29 cellular contexts compared by ENCODE assay signal in the genomic region with DNA sequence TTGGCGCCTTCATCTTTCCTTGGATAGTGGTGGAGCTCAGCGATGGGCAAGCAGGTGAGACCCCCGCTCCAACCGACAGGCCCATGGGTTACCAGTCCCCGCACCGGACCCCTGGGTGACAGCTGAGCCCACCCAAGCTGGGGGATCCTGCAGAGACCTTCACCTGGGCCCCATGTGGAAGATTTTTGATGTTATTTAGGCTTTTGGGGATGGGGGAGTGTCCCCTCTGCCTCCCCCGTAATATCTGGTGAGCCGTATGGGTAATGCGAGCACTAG. TPM values are rescaled to one million over a fixed set of nuclear protein-coding genes. Genes with fewer than 3 reads are reported as not detected.
"Had no signal": no experiment of that assay in that cellular context is flagged by ENCODE, and none has a peak within 500 bp of the region (broad histone marks: within the 10 kb centered on the region; RNA-seq: fewer than 3 reads in every experiment).

No MANE protein-coding gene starts in this region.

- H3K4me1 Mint-ChIP-seq: mesothelial cell of epicardium, neural crest cell had no signal

- H3K4me1 ChIP-seq: gastrocnemius medialis, prostate gland, testis, tibial artery had no signal

- H3K36me3 Mint-ChIP-seq: memory B cell; mesothelial cell of epicardium; naive B cell; natural killer cell treated with Interleukin-12 subunit alpha and Interleukin-12 subunit beta and Interleukin-15 and Interleukin-18, amount 100 ng/mL, for 72 hours; type B pancreatic cell had no signal

- H3K27ac ChIP-seq: dorsolateral prefrontal cortex, epithelial cell of prostate, gastrocnemius medialis, prostate gland, testis, tibial artery had no signal

- DNase-seq: cortex of kidney; dorsolateral prefrontal cortex; effector CD4-positive, alpha-beta T cell; foreskin fibroblast; gastrocnemius medialis; mucosa of descending colon; naive B cell; nucleus accumbens; right cardiac atrium; stimulated activated CD4-positive, alpha-beta T cell treated with anti-CD3 and anti-CD28 coated beads, Interleukin-15, amount 100 ng/mL, for 24 hours; stimulated activated CD4-positive, alpha-beta T cell treated with anti-CD3 and anti-CD28 coated beads, Interleukin-2, amount 100 ng/mL, for 48 hours; stimulated activated naive CD4-positive, alpha-beta T cell treated with Interleukin-2 at 50 U/mL for 16 hours; substantia nigra; testis had no signal

- H3K9me3 Mint-ChIP-seq: memory B cell; naive B cell; natural killer cell treated with Interleukin-12 subunit alpha and Interleukin-12 subunit beta and Interleukin-15 and Interleukin-18, amount 100 ng/mL, for 72 hours had no signal

- H3K9me3 ChIP-seq: gastrocnemius medialis, mucosa of descending colon, prostate gland, testis, tibial artery had no signal

- H3K27me3 ChIP-seq: gastrocnemius medialis, testis had no signal

- H3K4me3 ChIP-seq: dorsolateral prefrontal cortex, gastrocnemius medialis, lung, mucosa of descending colon, prostate gland, skin epidermis, testis, tibial artery had no signal

- ATAC-seq: esophagus mucosa; gastrocnemius medialis; left lobe of liver; mucosa of descending colon; natural killer cell treated with Interleukin-12 subunit alpha and Interleukin-12 subunit beta and Interleukin-15 and Interleukin-18, amount 100 ng/mL, for 72 hours; right cardiac atrium had no signal

- H3K4me3 Mint-ChIP-seq: memory B cell; mesothelial cell of epicardium; natural killer cell treated with Interleukin-12 subunit alpha and Interleukin-12 subunit beta and Interleukin-15 and Interleukin-18, amount 100 ng/mL, for 72 hours; neural crest cell; type B pancreatic cell had no signal

- H3K27ac Mint-ChIP-seq: memory B cell; mesothelial cell of epicardium; natural killer cell treated with Interleukin-12 subunit alpha and Interleukin-12 subunit beta and Interleukin-15 and Interleukin-18, amount 100 ng/mL, for 72 hours; type B pancreatic cell had no signal

- H3K36me3 ChIP-seq: gastrocnemius medialis, prostate gland, tibial artery had no signal

RNA-seq across cellular contexts. Expression of a gene that starts 4.9 kb away (rescaled TPM):
- total RNA-seq: glomerular endothelial cell; mesothelial cell of epicardium; natural killer cell treated with Interleukin-12 subunit alpha and Interleukin-12 subunit beta and Interleukin-15 and Interleukin-18, amount 100 ng/mL, for 72 hours; neural crest cell; osteocyte had no signal

RNA-seq across cellular contexts. Expression of a gene that starts 21.1 kb away (rescaled TPM):
- total RNA-seq: esophagus mucosa; gastrocnemius medialis; glomerular endothelial cell; left lobe of liver; mesothelial cell of epicardium; mucosa of descending colon; natural killer cell treated with Interleukin-12 subunit alpha and Interleukin-12 subunit beta and Interleukin-15 and Interleukin-18, amount 100 ng/mL, for 72 hours; neural crest cell; osteocyte; right cardiac atrium; urinary bladder had no signal
- polyA plus RNA-seq: right cardiac atrium, urinary bladder had no signal

RNA-seq across cellular contexts. Expression of a gene that starts 37.0 kb away (rescaled TPM):
- total RNA-seq: glomerular endothelial cell, mesothelial cell of epicardium, neural crest cell, osteocyte had no signal

RNA-seq across cellular contexts. Expression of a gene that starts 46.8 kb away (rescaled TPM):
- total RNA-seq: glomerular endothelial cell, neural crest cell, osteocyte had no signal
